1 cellular context compared by ENCODE assay signal in genomic region chr7:27587429-27587828, GRCh38.
TF ChIP-seq lines count a peak whose summit lies in the region.

No MANE protein-coding gene starts in this region.

TF ChIP-seq in WTC11, 78 proteins besides CTCF, POLR2A, EP300 and RAD21 (continued from another document):
- TF ChIP-seq ZNF281 (CRISPR knock-in tag; IDR thresholded peaks at IDR 0.05) (no peak), NFE2L1 (CRISPR knock-in tag; IDR thresholded peaks at IDR 0.05) (no peak), TP53 (CRISPR knock-in tag; IDR thresholded peaks at IDR 0.05) (no peak), OVOL2 (CRISPR knock-in tag; IDR thresholded peaks at IDR 0.05; ENCODE audit: borderline replicate concordance) (no peak), HMGA2 (CRISPR knock-in tag; IDR thresholded peaks at IDR 0.05) (no peak), SP1 (CRISPR knock-in tag; conservative IDR thresholded peaks at IDR 0.05) (no peak), E2F4 (CRISPR knock-in tag; IDR thresholded peaks at IDR 0.05; ENCODE audit: borderline replicate concordance, low read depth) (no peak), ZBTB21 (CRISPR knock-in tag; IDR thresholded peaks at IDR 0.05; ENCODE audit: borderline replicate concordance) (no peak), ZNF219 (CRISPR knock-in tag; IDR thresholded peaks at IDR 0.05; ENCODE audit: borderline replicate concordance) (no peak), RORB (CRISPR knock-in tag; IDR thresholded peaks at IDR 0.05) (no peak), ZNF317 (CRISPR knock-in tag; IDR thresholded peaks at IDR 0.05; ENCODE audit: borderline replicate concordance, low read depth) (no peak), CREB1 (CRISPR knock-in tag; IDR thresholded peaks at IDR 0.05) (no peak)
